Comparison of ENCODE assay signal across 1 cellular context in the genomic region with DNA sequence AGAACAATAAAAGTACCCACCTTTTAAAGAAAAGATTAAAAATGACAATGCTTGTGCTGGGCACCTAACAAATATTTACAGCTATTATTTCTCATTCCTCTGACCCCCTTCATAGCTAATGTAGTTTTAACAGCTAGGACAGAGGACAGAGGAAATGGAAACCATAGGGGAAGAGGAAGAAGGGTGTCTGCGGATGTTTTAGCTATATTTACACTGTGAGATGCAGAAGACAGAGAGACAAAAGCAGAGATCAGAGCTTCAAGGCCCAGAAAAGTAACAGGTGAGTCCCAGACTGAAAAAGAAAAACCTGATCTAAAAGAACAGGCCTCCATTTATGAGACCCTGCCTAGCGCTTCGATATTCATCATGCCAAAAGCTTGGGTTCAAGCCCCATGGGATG.
TF ChIP-seq lines count a peak whose summit lies in the region.

No MANE protein-coding gene starts in this region.

TF ChIP-seq in HCT116, 20 proteins besides CTCF, POLR2A, EP300 and RAD21 (continued from another document):
- TF ChIP-seq REST (IDR thresholded peaks at IDR 0.05; ENCODE audit: low read depth) (no peak), EZH2phosphoT487 (IDR thresholded peaks at IDR 0.05; ENCODE audit: borderline replicate concordance) (no peak), CEBPB (IDR thresholded peaks at IDR 0.05; ENCODE audit: low read depth) (no peak), SRF (IDR thresholded peaks at IDR 0.05; ENCODE audit: low read depth) (no peak)
- TF ChIP-seq, protein P1, sequence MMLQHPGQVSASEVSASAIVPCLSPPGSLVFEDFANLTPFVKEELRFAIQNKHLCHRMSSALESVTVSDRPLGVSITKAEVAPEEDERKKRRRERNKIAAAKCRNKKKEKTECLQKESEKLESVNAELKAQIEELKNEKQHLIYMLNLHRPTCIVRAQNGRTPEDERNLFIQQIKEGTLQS (IDR thresholded peaks at IDR 0.05): no peak
- TF ChIP-seq, protein P2, sequence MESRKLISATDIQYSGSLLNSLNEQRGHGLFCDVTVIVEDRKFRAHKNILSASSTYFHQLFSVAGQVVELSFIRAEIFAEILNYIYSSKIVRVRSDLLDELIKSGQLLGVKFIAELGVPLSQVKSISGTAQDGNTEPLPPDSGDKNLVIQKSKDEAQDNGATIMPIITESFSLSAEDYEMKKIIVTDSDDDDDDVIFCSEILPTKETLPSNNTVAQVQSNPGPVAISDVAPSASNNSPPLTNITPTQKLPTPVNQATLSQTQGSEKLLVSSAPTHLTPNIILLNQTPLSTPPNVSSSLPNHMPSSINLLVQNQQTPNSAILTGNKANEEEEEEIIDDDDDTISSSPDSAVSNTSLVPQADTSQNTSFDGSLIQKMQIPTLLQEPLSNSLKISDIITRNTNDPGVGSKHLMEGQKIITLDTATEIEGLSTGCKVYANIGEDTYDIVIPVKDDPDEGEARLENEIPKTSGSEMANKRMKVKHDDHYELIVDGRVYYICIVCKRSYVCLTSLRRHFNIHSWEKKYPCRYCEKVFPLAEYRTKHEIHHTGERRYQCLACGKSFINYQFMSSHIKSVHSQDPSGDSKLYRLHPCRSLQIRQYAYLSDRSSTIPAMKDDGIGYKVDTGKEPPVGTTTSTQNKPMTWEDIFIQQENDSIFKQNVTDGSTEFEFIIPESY (IDR thresholded peaks at IDR 0.05; ENCODE audit: extremely low read depth, insufficient replicate concordance, low read length): no peak
TF ChIP-seq in HCT116: peak in this region for 0.
